In the genomic region with DNA sequence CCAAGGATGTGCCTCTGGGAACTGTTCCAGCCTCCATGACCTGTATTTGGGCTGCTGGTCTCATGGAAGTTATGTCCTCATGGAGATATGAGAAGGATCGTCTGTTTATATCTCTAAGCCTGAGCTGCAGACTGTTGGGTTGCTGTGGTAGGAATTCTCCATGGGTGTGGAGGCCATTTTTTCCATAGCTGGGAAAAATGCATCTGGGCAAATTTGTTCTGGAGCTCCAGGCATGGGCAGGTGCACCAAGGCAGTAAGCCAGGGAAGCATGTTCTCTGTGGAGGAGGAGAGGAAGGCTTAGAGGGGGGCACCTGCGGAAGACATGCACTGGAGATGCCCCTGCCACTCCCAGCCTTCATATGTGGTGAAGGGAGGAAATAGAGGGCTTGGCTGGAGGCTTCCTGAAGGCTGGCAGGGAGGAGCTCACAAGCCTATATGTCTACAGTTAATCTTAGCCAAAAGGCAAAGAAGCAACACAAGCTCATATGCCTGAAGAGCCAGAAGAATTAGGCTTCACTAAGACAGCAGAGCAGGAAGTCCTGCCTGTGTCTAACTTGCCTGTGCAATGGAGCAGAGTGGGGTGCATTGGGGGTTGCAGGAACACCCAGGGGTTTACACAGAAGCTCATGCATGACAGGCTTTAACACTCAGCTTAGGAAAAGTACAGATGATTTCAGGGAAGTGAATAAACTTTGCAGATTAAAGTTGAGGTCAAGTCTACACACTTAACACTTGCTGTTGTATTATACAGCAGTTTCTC, we compare ENCODE assay signal across 22 cellular contexts. TPM values are rescaled to one million over a fixed set of nuclear protein-coding genes. Genes with fewer than 3 reads are reported as not detected.
"Had no signal": no experiment of that assay in that cellular context is flagged by ENCODE, and none has a peak within 500 bp of the region (broad histone marks: within the 10 kb centered on the region; RNA-seq: fewer than 3 reads in every experiment).

No MANE protein-coding gene starts in this region.

- H3K27me3 ChIP-seq: cardiac muscle cell, Peyer's patch had no signal

- ATAC-seq: activated CD8-positive, alpha-beta T cell treated with anti-CD3 and anti-CD28 coated beads, Interleukin-2, amount 10 ng/mL, durations not matched to agents 7 days and 5 days; WTC11 had no signal

- DNase-seq: activated CD4-positive, alpha-beta T cell treated with anti-CD3 and anti-CD28 coated beads for 48 hours; activated CD4-positive, alpha-beta T cell treated with anti-CD3 and anti-CD28 coated beads, Interleukin-2, amount 50 U/mL, for 4 hours; activated CD4-positive, CD25-positive, alpha-beta regulatory T cell treated with anti-CD3 and anti-CD28 coated beads, Interleukin-2, amount 50 U/mL, for 72 hours; activated CD8-positive, alpha-beta memory T cell treated with anti-CD3 and anti-CD28 coated beads, Interleukin-2, amount 50 U/mL, for 48 hours; activated CD8-positive, alpha-beta T cell treated with anti-CD3 and anti-CD28 coated beads, Interleukin-2, amount 10 ng/mL, durations not matched to agents 7 days and 5 days; activated naive CD4-positive, alpha-beta T cell treated with anti-CD3 and anti-CD28 coated beads, Interleukin-2, amount 50 U/mL, for 16 hours; activated T-cell treated with anti-CD3 and anti-CD28 coated beads, Interleukin-2, amount 50 U/mL, for 1 hour; cerebellar nuclear complex; MM.1S; NCI-H1105; NCI-H1436; NCI-H1694 treated with DMSO at 0.1 percent for 48 hours; NCI-H2029 treated with DMSO at 0.1 percent for 48 hours; NCI-H510A treated with DMSO at 0.1 percent for 48 hours; NCI-H69; NK-92 treated with Interleukin-12 subunit alpha and Interleukin-12 subunit beta, amount 100 ng/mL, for 24 hours; SHP77 had no signal

- H3K9ac ChIP-seq: KMS-11 had no signal

- H3K4me1 ChIP-seq: Peyer's patch had no signal

- H3K27ac ChIP-seq: cardiac muscle cell, KMS-11, Peyer's patch, RWPE1 had no signal

- H3K4me3 ChIP-seq: cardiac muscle cell, Peyer's patch had no signal

- H3K36me3 ChIP-seq: cardiac muscle cell, Peyer's patch had no signal

- H3K4me2 ChIP-seq: KMS-11 had no signal

- H3K9me3 ChIP-seq: Peyer's patch had no signal

RNA-seq across cellular contexts. Expression of gene CXCL12, which starts 35.1 kb away (rescaled TPM):
- total RNA-seq: activated CD8-positive, alpha-beta T cell treated with anti-CD3 and anti-CD28 coated beads, Interleukin-2, amount 10 ng/mL, durations not matched to agents 7 days and 5 days had no signal
